ENCODE assay signal across 10 cellular contexts in the genomic region with DNA sequence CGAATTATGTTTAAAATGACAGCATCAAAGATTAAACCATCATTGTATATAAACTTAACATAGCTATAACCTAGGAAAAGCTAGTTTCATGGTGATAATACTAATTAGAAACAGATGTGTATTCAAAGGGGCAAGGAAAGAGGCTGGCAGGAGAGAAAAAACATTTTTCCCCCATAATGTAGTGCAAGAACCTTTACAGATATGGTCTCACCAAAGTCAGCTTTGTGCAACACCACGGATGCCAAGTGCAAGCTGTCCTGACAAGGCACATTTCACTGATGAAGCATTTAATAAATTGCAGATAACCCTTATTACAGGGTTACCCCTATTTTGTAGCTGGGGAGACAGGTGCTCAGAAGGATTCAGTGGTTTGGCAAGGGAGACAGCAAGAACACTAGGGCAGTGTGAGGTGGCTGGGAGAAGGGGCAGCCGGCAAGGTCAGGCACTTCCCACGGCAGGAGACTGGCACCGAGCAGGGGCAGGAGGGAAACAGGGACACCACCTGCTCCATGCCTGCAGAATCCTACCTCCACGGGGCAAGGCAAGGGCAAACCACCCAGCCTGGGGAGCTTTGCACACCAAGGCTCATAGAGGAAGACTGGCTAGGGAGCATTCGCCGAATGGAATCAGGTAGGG. TPM values are rescaled to one million over a fixed set of nuclear protein-coding genes. Genes with fewer than 3 reads are reported as not detected.
DNase-seq lines count a peak whose midpoint lies in the region; ATAC-seq and TF ChIP-seq lines count a peak whose summit lies in the region.
"Had no signal": no experiment of that assay in that cellular context is flagged by ENCODE, and none has a peak within 500 bp of the region (broad histone marks: within the 10 kb centered on the region; RNA-seq: fewer than 3 reads in every experiment).

No MANE protein-coding gene starts in this region.

- DNase-seq in WTC11 (ENCODE audit: low spot score) (no peak), fibroblast of gingiva (ENCODE audit: low read depth) (peak; percentile 30), omental fat pad (ENCODE audit: low spot score) (no peak), midbrain (lab: John Stamatoyannopoulos, UW) (no peak), GM13977 (ENCODE audit: low spot score) (no peak), NCI-H2171 treated with DMSO at 0.1 percent for 48 hours (lab: John Stamatoyannopoulos, UW) (no peak), NCI-H146 treated with DMSO at 0.1 percent for 48 hours (lab: John Stamatoyannopoulos, UW; ENCODE audit: unreplicated experiment) (no peak)
- DNase-seq: NCI-H345 had no signal

- H3K4me3 ChIP-seq in ACC112 (ENCODE audit: low read depth, low read length): peak overlapping the region; percentile 64
- H3K4me3 ChIP-seq: Peyer's patch had no signal

- H3K4me1 Mint-ChIP-seq in WTC11: peaks cover 59% of the 10 kb centered on the region

- POLR2A ChIA-PET in WTC11 (lab: Charles Lee): no interaction called here

- H3K36me3 Mint-ChIP-seq in WTC11: peaks cover 13% of the 10 kb centered on the region

- in situ Hi-C loops in GM13977 (cut with MboI; ENCODE audit: low pct_unique_long_range_greater_than_20kb, low sequenced_read_pairs, unreplicated experiment): no loop called here

- no peaks in the 10 kb centered on the region for H3K27me3 ChIP-seq in ACC112 (ENCODE audit: insufficient read depth, low read length)
- H3K27me3 ChIP-seq: Peyer's patch had no signal

- H3K79me2 ChIP-seq in ACC112 (ENCODE audit: control insufficient read depth, insufficient read depth, low read length, unreplicated experiment): peaks cover 74% of the 10 kb centered on the region

- H3K4me3 Mint-ChIP-seq in WTC11: 0 out of 2 replicates have a peak overlapping the region, but pooled peaks have one; percentile 9

- no peak for TF ChIP-seq CTCF in WTC11 (IDR thresholded peaks at IDR 0.05)
- no peak for TF ChIP-seq CTCF in omental fat pad (IDR thresholded peaks at IDR 0.05)
- no peak for TF ChIP-seq CTCF in GM13977 (IDR thresholded peaks at IDR 0.05; ENCODE audit: extremely low read depth, insufficient read depth, missing control alignments)

- no peak; the same call in 1 of the 2 replicates for ATAC-seq in WTC11
- peak; percentile 10 for ATAC-seq in omental fat pad (ENCODE audit: low FRiP score)

- peak overlapping the region; percentile 29 for H2AFZ ChIP-seq in ACC112 (ENCODE audit: low read length, unreplicated experiment)

- H3K4me1 ChIP-seq in ACC112 (ENCODE audit: control insufficient read depth, insufficient read depth, low read length, unreplicated experiment): peaks cover 71% of the 10 kb centered on the region

- H3K36me3 ChIP-seq in ACC112 (ENCODE audit: insufficient read depth, low read length): peaks cover 36% of the 10 kb centered on the region
- H3K36me3 ChIP-seq: Peyer's patch had no signal

- H3K27ac ChIP-seq in ACC112 (ENCODE audit: low read depth, low read length): peak overlapping the region; percentile 100

- H3K27me3 Mint-ChIP-seq in WTC11 (ENCODE audit: low read depth): peaks cover 8% of the 10 kb centered on the region

- H3K9me3 Mint-ChIP-seq in WTC11: no peaks in the 10 kb centered on the region

- peak overlapping the region; percentile 20 for H3K27ac Mint-ChIP-seq in WTC11

- CTCF ChIA-PET in WTC11 (lab: Charles Lee): interaction anchor here (1.1 to 1.8 kb wide), 2 partner anchors 155 to 312 kb away, joined by 3 to 4 read pairs; partner anchors contain the start of gene PRR18

TF ChIP-seq in WTC11, 78 proteins besides CTCF, POLR2A, EP300 and RAD21:
- TF ChIP-seq, protein P1, sequence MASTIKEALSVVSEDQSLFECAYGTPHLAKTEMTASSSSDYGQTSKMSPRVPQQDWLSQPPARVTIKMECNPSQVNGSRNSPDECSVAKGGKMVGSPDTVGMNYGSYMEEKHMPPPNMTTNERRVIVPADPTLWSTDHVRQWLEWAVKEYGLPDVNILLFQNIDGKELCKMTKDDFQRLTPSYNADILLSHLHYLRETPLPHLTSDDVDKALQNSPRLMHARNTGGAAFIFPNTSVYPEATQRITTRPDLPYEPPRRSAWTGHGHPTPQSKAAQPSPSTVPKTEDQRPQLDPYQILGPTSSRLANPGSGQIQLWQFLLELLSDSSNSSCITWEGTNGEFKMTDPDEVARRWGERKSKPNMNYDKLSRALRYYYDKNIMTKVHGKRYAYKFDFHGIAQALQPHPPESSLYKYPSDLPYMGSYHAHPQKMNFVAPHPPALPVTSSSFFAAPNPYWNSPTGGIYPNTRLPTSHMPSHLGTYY (CRISPR knock-in tag; IDR thresholded peaks at IDR 0.05): no peak
- no peak for TF ChIP-seq TEAD4 (CRISPR knock-in tag; IDR thresholded peaks at IDR 0.05)

RNA-seq across cellular contexts. Expression of gene RPS6KA2, which starts 6.5 kb away (rescaled TPM):
- 19.2 to 24.2 TPM (median 20.3 TPM) in 3 replicates for total RNA-seq in WTC11 (2021)
- 10 to 100 TPM; 52.1 to 84.8 (median 58.7) TPM for total RNA-seq in omental fat pad

RNA-seq across cellular contexts. Expression of gene RAMACL, which starts 34.1 kb away (rescaled TPM):
- 0.30 to 0.79 TPM (median 0.53 TPM) in 3 replicates for total RNA-seq in WTC11 (2021)
- 10 to 100 TPM in 1 of 4 donors, 1 to 10 TPM in 3; 1.9 to 10.9 (median 4.6) TPM for total RNA-seq in omental fat pad
